ENCODE assay signal across 12 cellular contexts in the genomic region with DNA sequence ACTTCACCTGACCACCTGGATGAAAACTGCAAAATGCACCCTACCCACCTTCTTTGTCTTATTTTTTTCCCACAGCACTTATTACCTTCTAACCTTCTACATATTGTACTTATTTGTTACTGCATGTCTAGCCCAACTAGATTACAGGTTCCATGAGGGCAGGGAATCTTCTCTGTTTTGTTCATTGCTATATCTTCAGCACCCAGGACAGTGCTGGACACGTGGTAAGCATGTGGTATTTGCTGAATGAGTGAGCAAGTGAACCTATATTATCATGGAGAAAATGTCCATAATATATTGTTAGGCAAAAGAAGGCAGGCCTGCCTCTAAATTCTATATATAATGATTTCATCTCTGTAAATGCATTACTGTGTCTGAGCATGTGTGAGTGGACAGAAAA.
"Had no signal": no experiment of that assay in that cellular context is flagged by ENCODE, and none has a peak within 500 bp of the region (broad histone marks: within the 10 kb centered on the region; RNA-seq: fewer than 3 reads in every experiment).

No MANE protein-coding gene starts in this region.

- ATAC-seq: foreskin keratinocyte, left lobe of liver had no signal

- H3K27me3 ChIP-seq: adrenal gland, foreskin keratinocyte, upper lobe of left lung had no signal

- H3K27me3 Mint-ChIP-seq: stimulated activated naive CD8-positive, alpha-beta T cell treated with anti-CD3 and anti-CD28 coated beads, Interleukin-15, Interleukin-2, amounts not matched to agents 100 ng/mL and 50 ng/mL, for 24 hours had no signal

- H3K4me1 ChIP-seq: adrenal gland, upper lobe of left lung had no signal

- H3K4me3 Mint-ChIP-seq: stimulated activated naive CD8-positive, alpha-beta T cell treated with anti-CD3 and anti-CD28 coated beads, Interleukin-15, Interleukin-2, amounts not matched to agents 100 ng/mL and 50 ng/mL, for 24 hours had no signal

- H3K9me3 ChIP-seq: adrenal gland, upper lobe of left lung had no signal

- H3K27ac Mint-ChIP-seq: stimulated activated naive CD8-positive, alpha-beta T cell treated with anti-CD3 and anti-CD28 coated beads, Interleukin-15, Interleukin-2, amounts not matched to agents 100 ng/mL and 50 ng/mL, for 24 hours had no signal

- H3K4me3 ChIP-seq: adrenal gland, coronary artery, upper lobe of left lung had no signal

- H3K36me3 ChIP-seq: adrenal gland, upper lobe of left lung had no signal

- DNase-seq: activated naive CD4-positive, alpha-beta T cell; adrenal gland; caudate nucleus; effector CD4-positive, alpha-beta T cell; foreskin keratinocyte; head of caudate nucleus; mesenchymal stem cell; stimulated activated CD4-positive, alpha-beta T cell treated with anti-CD3 and anti-CD28 coated beads, Interleukin-12 subunit alpha, Interleukin-12 subunit beta, amount 100 ng/mL, for 4 hours; upper lobe of left lung had no signal

- H3K9me3 Mint-ChIP-seq: stimulated activated naive CD8-positive, alpha-beta T cell treated with anti-CD3 and anti-CD28 coated beads, Interleukin-15, Interleukin-2, amounts not matched to agents 100 ng/mL and 50 ng/mL, for 24 hours had no signal

- H3K27ac ChIP-seq: adrenal gland, coronary artery, foreskin keratinocyte, upper lobe of left lung had no signal
